17 cellular contexts compared by ENCODE assay signal in the genomic region with DNA sequence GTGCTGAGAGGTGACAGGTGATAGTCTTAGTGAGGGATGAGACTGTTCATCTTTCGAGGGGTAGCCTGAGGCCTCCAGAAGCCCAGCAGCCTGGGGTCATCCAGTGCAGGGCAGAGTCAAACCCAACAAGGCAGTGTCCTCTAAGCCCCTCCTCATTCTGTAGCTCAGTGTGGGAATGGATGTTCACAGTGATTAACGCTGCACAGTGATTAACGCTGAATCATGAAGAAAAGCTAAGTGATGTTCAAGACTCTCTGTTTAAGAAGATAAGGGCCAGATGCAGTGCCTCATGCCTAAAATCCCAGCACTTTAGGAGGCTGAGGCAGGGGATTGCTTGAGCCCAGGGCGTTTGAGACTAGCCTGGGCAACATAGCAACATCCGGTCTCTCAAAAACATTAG. TPM values are rescaled to one million over a fixed set of nuclear protein-coding genes. Genes with fewer than 3 reads are reported as not detected.
A peak's percentile ranks its signal among the peaks of the same experiment; 100 is the strongest.
DNase-seq lines count a peak whose midpoint lies in the region; ATAC-seq, FAIRE-seq and TF ChIP-seq lines count a peak whose summit lies in the region.
"Had no signal": no experiment of that assay in that cellular context is flagged by ENCODE, and none has a peak within 500 bp of the region (broad histone marks: within the 10 kb centered on the region; RNA-seq: fewer than 3 reads in every experiment).

No MANE protein-coding gene starts in this region.

- H3K9me1 ChIP-seq in keratinocyte (ENCODE audit: control insufficient read depth, extremely low read depth, insufficient read depth, low read length), result no peaks in the 10 kb centered on the region

- peaks cover 15% of the 10 kb centered on the region for H3K4me1 ChIP-seq in keratinocyte (ENCODE audit: control insufficient read depth, extremely low read depth, insufficient read depth, low read length)
- H3K4me1 ChIP-seq in transverse colon, result peaks cover 0 to 20% (median 4%) of the 10 kb centered on the region in 4 donors
- H3K4me1 ChIP-seq in small intestine (ENCODE audit: control insufficient read depth in 2 of 2, insufficient read depth in 1 of 2, low read depth in 1 of 2, low read length in 1 of 2), result no peaks in the 10 kb centered on the region
- H3K4me1 ChIP-seq: Peyer's patch had no signal

- H3K9me3 ChIP-seq in keratinocyte (ENCODE audit: control insufficient read depth, low read depth, low read length) (no peaks in the 10 kb centered on the region), transverse colon (no peaks in the 10 kb centered on the region), small intestine (ENCODE audit: control insufficient read depth, low read depth) (no peaks in the 10 kb centered on the region)
- H3K9me3 ChIP-seq: Peyer's patch had no signal

- peaks cover 17% of the 10 kb centered on the region for H3K4me1 Mint-ChIP-seq in MCF 10A (ENCODE audit: insufficient read depth, unreplicated experiment)

- no peak for ATAC-seq in GM21786 (IDR thresholded peaks at IDR 0.05; ENCODE audit: unreplicated experiment)
- ATAC-seq: CD8-positive, alpha-beta T cell had no signal

- H2AFZ ChIP-seq in keratinocyte (ENCODE audit: control insufficient read depth, low read length), result no peak overlapping the region

- H3K36me3 ChIP-seq in keratinocyte (ENCODE audit: control insufficient read depth in 2 of 2, extremely low read depth in 1 of 2, insufficient read depth in 2 of 2, low read length in 2 of 2) (no peaks in the 10 kb centered on the region), transverse colon (no peaks in the 10 kb centered on the region), small intestine (ENCODE audit: control insufficient read depth in 2 of 2, insufficient read depth in 2 of 2, low read length in 2 of 2) (no peaks in the 10 kb centered on the region)
- H3K36me3 ChIP-seq: Peyer's patch had no signal

- H4K20me1 ChIP-seq in keratinocyte (ENCODE audit: control insufficient read depth, extremely low read depth, insufficient read depth, low read length), result no peaks in the 10 kb centered on the region

- CTCF ChIA-PET in MCF 10A (lab: Yijun Ruan, JAX), result interaction anchor here (0.7 to 9.3 kb wide), 18 partner anchors 14 to 240 kb away, joined by 3 to 140 read pairs (median 6); partner anchors contain the start of gene SDC1

- H3K27me3 ChIP-seq in keratinocyte (ENCODE audit: control insufficient read depth, extremely low read depth, insufficient read depth, low read length), result no peaks in the 10 kb centered on the region
- no peaks in the 10 kb centered on the region for H3K27me3 ChIP-seq in transverse colon
- no peaks in the 10 kb centered on the region for H3K27me3 ChIP-seq in small intestine (ENCODE audit: control insufficient read depth in 2 of 2, insufficient read depth in 2 of 2, low read length in 2 of 2)
- H3K27me3 ChIP-seq: Peyer's patch had no signal

- FAIRE-seq in keratinocyte (lab: Jason Lieb, UNC) (no peak), small intestine (lab: Jason Lieb, UNC) (no peak)
- FAIRE-seq: D721Med, H1 had no signal

- WGBS in transverse colon (ENCODE audit: low coverage in 1 of 2), 2 donors, result 84 to 88% methylated on average over 3 to 5 of the region's 5 CpGs
- 85 to 92% (median 86%) methylated on average over 5 of the region's 5 CpGs for WGBS in small intestine, 3 donors

- no peak for TF ChIP-seq POLR2A in transverse colon (IDR thresholded peaks at IDR 0.05)

- no peaks in the 10 kb centered on the region for H3K36me3 Mint-ChIP-seq in MCF 10A (ENCODE audit: insufficient read depth, unreplicated experiment)
- H3K36me3 Mint-ChIP-seq: CD8-positive, alpha-beta T cell had no signal

- peak; percentile 53 for DNase-seq in NCI-H82 (lab: John Stamatoyannopoulos, UW)
- peak; percentile 37 for DNase-seq in amniotic epithelial cell (ENCODE audit: low read depth)
- no peak for DNase-seq in keratinocyte (ENCODE audit: low read depth, low spot score)
- DNase-seq in MCF 10A (ENCODE audit: unreplicated experiment), result no peak
- no peak for DNase-seq in transverse colon
- DNase-seq in small intestine, result no peak
- DNase-seq: CD8-positive, alpha-beta T cell; DMS79 treated with DMSO at 0.1 percent for 48 hours; GF-D8; MM.1S; NCI-H187 treated with DMSO at 0.1 percent for 48 hours; NCI-H774; Peyer's patch had no signal

- H3K79me2 ChIP-seq in keratinocyte (ENCODE audit: control insufficient read depth, insufficient read depth, low read length), result no peaks in the 10 kb centered on the region

- no peak overlapping the region for H3K4me3 Mint-ChIP-seq in MCF 10A (ENCODE audit: unreplicated experiment)

- H3K27ac ChIP-seq in keratinocyte (ENCODE audit: control insufficient read depth, insufficient read depth, low read length) (peak overlapping the region; percentile 2), transverse colon (no peak overlapping the region), small intestine (ENCODE audit: low read depth in 1 of 2, low read length in 1 of 2) (no peak overlapping the region)
- H3K27ac ChIP-seq: KMS-11 had no signal

- TF ChIP-seq CTCF in keratinocyte (optimal IDR thresholded peaks at IDR 0.05 in 1 of 3, IDR thresholded peaks at IDR 0.05 in 1 of 3, conservative IDR thresholded peaks at IDR 0.05 in 1 of 3; ENCODE audit: extremely low read depth in 1 of 3, insufficient read depth in 2 of 3, low read length in 3 of 3) (no peak), MCF 10A (IDR thresholded peaks at IDR 0.05; ENCODE audit: unreplicated experiment) (no peak), transverse colon (IDR thresholded peaks at IDR 0.05) (no peak)

- intact Hi-C loops in MCF 10A (cut with micrococcal nuclease), result loop anchor here (1.0 kb wide), 1 partner anchor 118 kb away; the partner anchor contains the start of gene SDC1
- intact Hi-C loops in transverse colon (cut with DNase I; ENCODE audit: low total_unique reads), result loop anchor here (10.0 kb wide), 1 partner anchor 117 kb away; the partner anchor contains the start of gene SDC1

- H3K4me3 ChIP-seq in keratinocyte (ENCODE audit: control insufficient read depth in 2 of 3, extremely low read depth in 1 of 3, insufficient read depth in 2 of 3, low read depth in 1 of 3, low read length in 3 of 3) (no peak overlapping the region), transverse colon (no peak overlapping the region), small intestine (ENCODE audit: low read depth in 1 of 2, low read length in 2 of 2) (no peak overlapping the region)

- POLR2A ChIA-PET in MCF 10A (lab: Yijun Ruan, JAX), result interaction anchor here (1.0 to 5.6 kb wide), 4 partner anchors 55 to 117 kb away, joined by 3 to 39 read pairs (median 6); partner anchors contain the start of gene SDC1

- in situ Hi-C loops in transverse colon (cut with MboI; ENCODE audit: low pct_ligation_motif_present in 1 of 4, low pct_unique_long_range_greater_than_20kb in 1 of 4, low sequenced_read_pairs in 3 of 4), result no loop called here

- dilution Hi-C loops in keratinocyte (cut with MboI; ENCODE audit: extremely low pct_ligation_motif_present, low sequenced_read_pairs), result no loop called here

- no peaks in the 10 kb centered on the region for H3K27me3 Mint-ChIP-seq in MCF 10A (ENCODE audit: insufficient read depth, unreplicated experiment)

- H3K9ac ChIP-seq in keratinocyte (ENCODE audit: control insufficient read depth, extremely low read depth, insufficient read depth, low read length), result no peak overlapping the region
- H3K9ac ChIP-seq: KMS-11 had no signal

- H3K4me2 ChIP-seq in keratinocyte (ENCODE audit: control insufficient read depth, extremely low read depth, insufficient read depth, low read depth, low read length), result no peak overlapping the region
- H3K4me2 ChIP-seq: KMS-11 had no signal

- H3K9me3 Mint-ChIP-seq in MCF 10A (ENCODE audit: unreplicated experiment), result no peaks in the 10 kb centered on the region
- H3K9me3 Mint-ChIP-seq: CD8-positive, alpha-beta T cell had no signal

- no peak overlapping the region for H3K27ac Mint-ChIP-seq in MCF 10A (ENCODE audit: low read depth, unreplicated experiment)
- H3K27ac Mint-ChIP-seq: CD8-positive, alpha-beta T cell had no signal

- BruUV-seq in MCF 10A (replicated peaks; lab: Mats Ljungman, UMichigan), result no TSS peak

- no peak for TF ChIP-seq EP300 in transverse colon (IDR thresholded peaks at IDR 0.05; ENCODE audit: low read depth)

RNA-seq across cellular contexts. Expression of gene LAPTM4A, which starts 56.3 kb away (rescaled TPM):
- polyA plus RNA-seq in keratinocyte (254 to 509 TPM (median 460 TPM) in 3 replicates), small intestine (100 to 1,000 TPM in 1 of 3 donors, 10 to 100 TPM in 2; 47.6 to 231 (median 82.4) TPM)
- 67.7 TPM for polyA plus RNA-seq in keratinocyte (2011; ENCODE audit: low read depth)
- 226 and 462 TPM in 2 replicates for polyA plus RNA-seq in keratinocyte (2011; cell fraction: cytosol; rRNA removed)
- 737 and 886 TPM in 2 replicates for polyA plus RNA-seq in keratinocyte (2011; cell fraction: nucleus; rRNA removed)
- 148 and 245 TPM in 2 replicates for polyA plus RNA-seq in keratinocyte (2012; ENCODE audit: low replicate concordance)
- polyA minus RNA-seq in keratinocyte, result 40.9 to 255 TPM (median 189 TPM) in 3 replicates
- 91.5 TPM for polyA minus RNA-seq in keratinocyte (2011; cell fraction: cytosol; rRNA and poly(A)+ RNA removed)
- polyA minus RNA-seq in keratinocyte (2011; cell fraction: nucleus; rRNA and poly(A)+ RNA removed), result 165 and 291 TPM in 2 replicates
- total RNA-seq in MCF 10A (2022) (145 and 160 TPM in 2 replicates), transverse colon (100 to 1,000 TPM in 2 of 4 donors, 10 to 100 TPM in 2; 19.3 to 122 (median 75.3) TPM)

Comparison
In these comparisons a context has a peak if more than half of its experiments do, and no peak if none do; other contexts are left out.
1. DNase-seq: peak in NCI-H82 (single experiment) and amniotic epithelial cell (single experiment); none in keratinocyte (single experiment), MCF 10A (single experiment), transverse colon (single experiment) and small intestine (single experiment).